Comparison of ENCODE assay signal across 18 cellular contexts in the genomic region with DNA sequence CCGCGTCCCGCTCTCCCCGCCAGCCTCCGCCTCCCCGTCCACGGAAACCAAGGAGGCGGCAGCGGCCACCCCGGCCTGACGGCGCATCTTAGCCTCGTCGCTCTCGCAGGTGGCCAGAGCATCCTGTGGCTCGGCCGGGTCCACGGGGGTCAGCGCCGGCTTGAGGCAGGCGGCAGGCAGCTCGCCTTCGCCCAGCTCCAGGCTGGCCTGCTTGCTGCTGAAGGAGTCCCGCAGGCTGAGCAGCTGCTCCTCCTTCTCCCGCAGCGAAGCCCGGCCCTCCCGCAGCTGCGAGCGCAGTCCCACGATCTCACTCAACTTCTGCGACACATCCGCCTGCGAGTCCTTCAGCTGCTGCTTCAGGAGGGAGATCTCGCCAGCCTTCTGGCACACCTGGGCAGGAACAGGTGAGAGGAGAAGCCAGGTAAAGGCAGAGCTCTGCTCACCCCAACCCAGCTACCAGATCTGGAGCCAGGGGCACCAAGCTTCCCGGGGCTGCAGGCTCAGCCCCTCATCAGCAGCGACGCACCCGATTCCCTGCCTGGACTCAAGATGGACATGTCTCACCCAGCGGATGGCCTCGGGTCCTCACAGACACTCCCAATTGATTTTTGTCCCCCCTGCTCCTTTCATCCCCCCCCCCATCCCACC. TPM values are rescaled to one million over a fixed set of nuclear protein-coding genes. Genes with fewer than 3 reads are reported as not detected.
DNase-seq lines count a peak whose midpoint lies in the region; ATAC-seq and TF ChIP-seq lines count a peak whose summit lies in the region.
"Had no signal": no experiment of that assay in that cellular context is flagged by ENCODE, and none has a peak within 500 bp of the region (broad histone marks: within the 10 kb centered on the region; RNA-seq: fewer than 3 reads in every experiment).

No MANE protein-coding gene starts in this region.

- H4K91ac ChIP-seq in IMR-90 (ENCODE audit: insufficient read depth, low read depth, low read length): no peak overlapping the region

- H2BK5ac ChIP-seq in IMR-90 (ENCODE audit: low read depth, low read length, poor library complexity, severe bottlenecking): no peak overlapping the region

- no peak for TF ChIP-seq RAD21 in IMR-90 (IDR thresholded peaks at IDR 0.05; ENCODE audit: low read length)

- no peak overlapping the region for H4K5ac ChIP-seq in IMR-90 (ENCODE audit: low read depth, low read length)

- H2BK20ac ChIP-seq in IMR-90 (ENCODE audit: low read depth, low read length): no peak overlapping the region

- H3K27ac ChIP-seq in IMR-90 (ENCODE audit: insufficient read depth, low read length) (no peak overlapping the region), temporal lobe (ENCODE audit: low read depth, low read length) (peak overlapping the region; percentile 61), endodermal cell (ENCODE audit: low read depth, low read length) (no peak overlapping the region)
- H3K27ac ChIP-seq: brain microvascular endothelial cell, PC-9 had no signal

- no peaks in the 10 kb centered on the region for H3K79me1 ChIP-seq in IMR-90 (ENCODE audit: low read depth in 1 of 2, low read length in 2 of 2)

- peaks cover 14% of the 10 kb centered on the region for H3K27me3 Mint-ChIP-seq in activated naive CD8-positive, alpha-beta T cell treated with anti-CD3 and anti-CD28 coated beads for 36 hours
- peaks cover 7% of the 10 kb centered on the region for H3K27me3 Mint-ChIP-seq in activated naive CD8-positive, alpha-beta T cell treated with anti-CD3 and anti-CD28 coated beads, Interleukin-2, amount 50 U/mL, for 24 hours
- peaks cover 2% of the 10 kb centered on the region for H3K27me3 Mint-ChIP-seq in endodermal cell (ENCODE audit: insufficient read depth)

- H2AFZ ChIP-seq in IMR-90 (replicated peaks; ENCODE audit: low read length, poor library complexity): peak overlapping the region; percentile 83
- H2AFZ ChIP-seq: PC-9 had no signal

- H3K4me2 ChIP-seq in IMR-90 (ENCODE audit: low read depth, low read length): no peak overlapping the region
- H3K4me2 ChIP-seq: PC-9 had no signal

- H3K23ac ChIP-seq in IMR-90 (ENCODE audit: low read depth, low read length): no peak overlapping the region

- no peak for DNase-seq in activated naive CD8-positive, alpha-beta T cell treated with anti-CD3 and anti-CD28 coated beads for 36 hours
- DNase-seq in activated naive CD8-positive, alpha-beta T cell treated with anti-CD3 and anti-CD28 coated beads, Interleukin-2, amount 50 U/mL, for 24 hours: no peak
- DNase-seq in IMR-90: no peak
- peak; percentile 56 for DNase-seq in cerebellar cortex (ENCODE audit: low spot score)
- no peak for DNase-seq in glomerular visceral epithelial cell (ENCODE audit: extremely low spot score)
- no peak for DNase-seq in endodermal cell
- DNase-seq in NCI-H2081 (lab: John Stamatoyannopoulos, UW): no peak
- DNase-seq: activated CD4-positive, alpha-beta T cell treated with anti-CD3 and anti-CD28 coated beads, Interleukin-2, amount 50 U/mL, for 1 hour; brain microvascular endothelial cell; GDM1; HFFc6; NCI-H1436 treated with DMSO at 0.1 percent for 48 hours; NCI-H526; PC-9; stimulated activated naive CD8-positive, alpha-beta T cell treated with anti-CD3 and anti-CD28 coated beads, Interleukin-15, Interleukin-2, amounts not matched to agents 100 U/mL and 50 U/mL, for 24 hours had no signal

- H3K27ac Mint-ChIP-seq in activated naive CD8-positive, alpha-beta T cell treated with anti-CD3 and anti-CD28 coated beads for 36 hours: no peak overlapping the region
- no peak overlapping the region for H3K27ac Mint-ChIP-seq in activated naive CD8-positive, alpha-beta T cell treated with anti-CD3 and anti-CD28 coated beads, Interleukin-2, amount 50 U/mL, for 24 hours
- no peak overlapping the region for H3K27ac Mint-ChIP-seq in endodermal cell
- H3K27ac Mint-ChIP-seq: activated naive CD4-positive, alpha-beta T cell treated with anti-CD3 and anti-CD28 coated beads, Interleukin-2, amount 50 U/mL, for 24 hours; HFFc6 had no signal

- H3K56ac ChIP-seq in IMR-90 (ENCODE audit: extremely low read depth, insufficient read depth, low read length): no peak overlapping the region

- H3K9ac ChIP-seq in IMR-90 (ENCODE audit: low read depth, low read length): no peak overlapping the region
- H3K9ac ChIP-seq in endodermal cell (ENCODE audit: extremely low read depth, low read length, poor library complexity, severe bottlenecking): no peak overlapping the region

- peaks cover 7% of the 10 kb centered on the region for H3K4me1 Mint-ChIP-seq in activated naive CD8-positive, alpha-beta T cell treated with anti-CD3 and anti-CD28 coated beads for 36 hours
- peaks cover 6% of the 10 kb centered on the region for H3K4me1 Mint-ChIP-seq in activated naive CD8-positive, alpha-beta T cell treated with anti-CD3 and anti-CD28 coated beads, Interleukin-2, amount 50 U/mL, for 24 hours
- peaks cover 22% of the 10 kb centered on the region for H3K4me1 Mint-ChIP-seq in endodermal cell

- TF ChIP-seq CTCF in IMR-90 (conservative IDR thresholded peaks at IDR 0.05; ENCODE audit: low read depth, low read length) (no peak), endodermal cell (conservative IDR thresholded peaks at IDR 0.05) (no peak)

- peak overlapping the region in 1 of 2 experiments; percentile 42; a peak in 1 of 4 replicates for H4K8ac ChIP-seq in IMR-90 (ENCODE audit: low read depth in 2 of 2, low read length in 2 of 2)

- no peak overlapping the region for H2AK5ac ChIP-seq in IMR-90 (ENCODE audit: low read depth, low read length)

- H3K36me3 Mint-ChIP-seq in activated naive CD8-positive, alpha-beta T cell treated with anti-CD3 and anti-CD28 coated beads for 36 hours: no peaks in the 10 kb centered on the region
- H3K36me3 Mint-ChIP-seq in activated naive CD8-positive, alpha-beta T cell treated with anti-CD3 and anti-CD28 coated beads, Interleukin-2, amount 50 U/mL, for 24 hours (ENCODE audit: low read depth): no peaks in the 10 kb centered on the region
- H3K36me3 Mint-ChIP-seq in endodermal cell (ENCODE audit: low read depth): peaks cover 12% of the 10 kb centered on the region

- peak overlapping the region; percentile 10 for H3K4me3 Mint-ChIP-seq in activated naive CD8-positive, alpha-beta T cell treated with anti-CD3 and anti-CD28 coated beads for 36 hours
- no peak overlapping the region for H3K4me3 Mint-ChIP-seq in activated naive CD8-positive, alpha-beta T cell treated with anti-CD3 and anti-CD28 coated beads, Interleukin-2, amount 50 U/mL, for 24 hours
- H3K4me3 Mint-ChIP-seq in endodermal cell: no peak overlapping the region
- H3K4me3 Mint-ChIP-seq: HFFc6 had no signal

- no peaks in the 10 kb centered on the region for H3K9me3 Mint-ChIP-seq in activated naive CD8-positive, alpha-beta T cell treated with anti-CD3 and anti-CD28 coated beads for 36 hours
- no peaks in the 10 kb centered on the region for H3K9me3 Mint-ChIP-seq in activated naive CD8-positive, alpha-beta T cell treated with anti-CD3 and anti-CD28 coated beads, Interleukin-2, amount 50 U/mL, for 24 hours
- peaks cover 2% of the 10 kb centered on the region for H3K9me3 Mint-ChIP-seq in endodermal cell
- H3K9me3 Mint-ChIP-seq: activated naive CD4-positive, alpha-beta T cell treated with anti-CD3 and anti-CD28 coated beads, Interleukin-2, amount 50 U/mL, for 24 hours; HFFc6 had no signal

- peak overlapping the region; percentile 15 for H2AK9ac ChIP-seq in IMR-90 (replicated peaks; ENCODE audit: low read depth, low read length, poor library complexity)

- H3K36me3 ChIP-seq in IMR-90 (ENCODE audit: control insufficient read depth, insufficient read depth, low read length) (no peaks in the 10 kb centered on the region), endodermal cell (ENCODE audit: control insufficient read depth, insufficient read depth, low read length) (no peaks in the 10 kb centered on the region)
- H3K36me3 ChIP-seq: brain microvascular endothelial cell had no signal

- ATAC-seq in activated naive CD8-positive, alpha-beta T cell treated with anti-CD3 and anti-CD28 coated beads, Interleukin-2, amount 50 U/mL, for 24 hours: no peak
- no peak for ATAC-seq in IMR-90 (ENCODE audit: low read depth)
- ATAC-seq: SK-N-SH treated with all-trans-retinoic acid at 6 μM for 48 hours; stimulated activated naive CD8-positive, alpha-beta T cell treated with anti-CD3 and anti-CD28 coated beads, Interleukin-15, Interleukin-2, amounts not matched to agents 100 U/mL and 50 U/mL, for 24 hours had no signal

- no peak overlapping the region for H3K14ac ChIP-seq in IMR-90 (replicated peaks; ENCODE audit: low read depth, low read length)

- H3K9me1 ChIP-seq in IMR-90 (ENCODE audit: insufficient read depth, low read length): no peaks in the 10 kb centered on the region

- CTCF ChIA-PET in IMR-90 (lab: Yijun Ruan, JAX): no interaction called here

- no peak overlapping the region for H2BK15ac ChIP-seq in IMR-90 (ENCODE audit: low read depth, low read length)

- 77% methylated on average over 30 of the region's 41 CpGs; no CpG with 5 or more reads in 1 of the 2 experiments for WGBS in IMR-90 (ENCODE audit: extremely low coverage in 2 of 2, insufficient read length in 1 of 2), 2 experiments
- WGBS in endodermal cell (ENCODE audit: insufficient coverage in 1 of 2, insufficient read length in 1 of 2), 2 experiments: 90 to 95% methylated on average over 22 to 40 of the region's 41 CpGs

- no peak for TF ChIP-seq POLR2A in IMR-90 (IDR thresholded peaks at IDR 0.05; ENCODE audit: low read depth, low read length)

- POLR2A ChIA-PET in IMR-90 (lab: Charles Lee; ENCODE audit: unreplicated experiment): no interaction called here

- H3K4ac ChIP-seq in IMR-90 (ENCODE audit: low read depth, low read length): no peak overlapping the region

- H3K27me3 ChIP-seq in IMR-90 (ENCODE audit: control insufficient read depth, insufficient read depth, low read length) (peaks cover 15% of the 10 kb centered on the region), endodermal cell (ENCODE audit: control insufficient read depth, insufficient read depth, low read length, poor library complexity, severe bottlenecking) (no peaks in the 10 kb centered on the region)
- H3K27me3 ChIP-seq: brain microvascular endothelial cell had no signal

- dilution Hi-C loops in IMR-90 (cut with HindIII; ENCODE audit: low sequenced_read_pairs, unreplicated experiment): no loop called here

- H4K20me1 ChIP-seq in IMR-90 (ENCODE audit: insufficient read depth, low read length): no peaks in the 10 kb centered on the region

- H3K4me3 ChIP-seq in IMR-90 (ENCODE audit: insufficient read depth, low read depth, low read length): no peak overlapping the region
- no peak overlapping the region for H3K4me3 ChIP-seq in endodermal cell (ENCODE audit: low read length)
- H3K4me3 ChIP-seq: PC-9 had no signal

- intact Hi-C loops in IMR-90 (cut with micrococcal nuclease): no loop called here

- no peak overlapping the region for H2BK120ac ChIP-seq in IMR-90 (ENCODE audit: low read depth, low read length)

- H3K9me3 ChIP-seq in IMR-90 (ENCODE audit: control insufficient read depth, insufficient read depth, low read length): no peaks in the 10 kb centered on the region
- no peaks in the 10 kb centered on the region for H3K9me3 ChIP-seq in endodermal cell (ENCODE audit: control insufficient read depth, low read length)

- BruUV-seq in IMR-90 (replicated peaks; lab: Mats Ljungman, UMichigan): no TSS peak

- in situ Hi-C loops in IMR-90 (cut with MboI; ENCODE audit: low sequenced_read_pairs): no loop called here

- no peak overlapping the region for H3K18ac ChIP-seq in IMR-90 (ENCODE audit: low read depth, low read length)

- peaks cover 5% of the 10 kb centered on the region; the same call in 1 of the 2 replicates for H3K4me1 ChIP-seq in IMR-90 (ENCODE audit: control insufficient read depth, insufficient read depth, low read length)
- no peaks in the 10 kb centered on the region for H3K4me1 ChIP-seq in endodermal cell (ENCODE audit: control insufficient read depth, insufficient read depth, low read length)

RNA-seq across cellular contexts. Expression of gene FASTKD5, which starts 5.2 kb away (rescaled TPM):
- total RNA-seq in activated naive CD8-positive, alpha-beta T cell treated with anti-CD3 and anti-CD28 coated beads for 36 hours: 10 to 100 TPM; 27.2 to 28.3 TPM
- total RNA-seq in IMR-90 (2012; rRNA removed): 18.6 and 22.8 TPM in 2 replicates
- 10.1 and 11.0 TPM in 2 replicates for polyA plus RNA-seq in IMR-90 (2012; rRNA removed)
- polyA plus RNA-seq in IMR-90 (2012; cell fraction: cytosol; rRNA removed): 3.7 and 4.8 TPM in 2 replicates
- polyA plus RNA-seq in IMR-90 (2012; cell fraction: nucleus; rRNA removed; ENCODE audit: low replicate concordance): 2.7 and 11.3 TPM in 2 replicates
- total RNA-seq in temporal lobe: 17.0 TPM
- 10 to 100 TPM; 13.9 to 20.0 TPM for total RNA-seq in endodermal cell
- 11.9 TPM for polyA plus RNA-seq in endodermal cell (2013, experiment 1 of 2)
- 10.1 TPM for polyA plus RNA-seq in endodermal cell (2013, experiment 2 of 2)

RNA-seq across cellular contexts. Expression of gene UBOX5, which starts 5.2 kb away (rescaled TPM):
- 1 to 10 TPM; 4.5 to 4.9 TPM for total RNA-seq in activated naive CD8-positive, alpha-beta T cell treated with anti-CD3 and anti-CD28 coated beads for 36 hours
- 3.6 and 3.8 TPM in 2 replicates for total RNA-seq in IMR-90 (2012; rRNA removed)
- polyA plus RNA-seq in IMR-90 (2012; rRNA removed): 4.8 and 4.9 TPM in 2 replicates
- 2.7 and 3.9 TPM in 2 replicates for polyA plus RNA-seq in IMR-90 (2012; cell fraction: cytosol; rRNA removed)
- polyA plus RNA-seq in IMR-90 (2012; cell fraction: nucleus; rRNA removed; ENCODE audit: low replicate concordance): 3.6 and 6.0 TPM in 2 replicates
- total RNA-seq in temporal lobe: 2.7 TPM
- total RNA-seq in endodermal cell: 10 to 100 TPM in 1 of 2 donors, 1 to 10 TPM in 1; 5.3 to 10.8 TPM
- polyA plus RNA-seq in endodermal cell (2013, experiment 1 of 2): 6.6 TPM
- 6.8 TPM for polyA plus RNA-seq in endodermal cell (2013, experiment 2 of 2)

RNA-seq across cellular contexts. Expression of gene LZTS3, which starts 8.5 kb away (rescaled TPM):
- total RNA-seq in activated naive CD8-positive, alpha-beta T cell treated with anti-CD3 and anti-CD28 coated beads for 36 hours: 1 to 10 TPM; 1.6 TPM
- total RNA-seq in IMR-90 (2012; rRNA removed): 1.4 TPM in 2 replicates
- 3.2 and 3.7 TPM in 2 replicates for polyA plus RNA-seq in IMR-90 (2012; rRNA removed)
- 3.2 and 5.4 TPM in 2 replicates for polyA plus RNA-seq in IMR-90 (2012; cell fraction: cytosol; rRNA removed)
- polyA plus RNA-seq in IMR-90 (2012; cell fraction: nucleus; rRNA removed; ENCODE audit: low replicate concordance): 5.6 and 11.2 TPM in 2 replicates
- 15.0 TPM for total RNA-seq in temporal lobe
- 10 to 100 TPM; 26.8 to 27.7 TPM for total RNA-seq in endodermal cell
- polyA plus RNA-seq in endodermal cell (2013, experiment 1 of 2): 8.8 TPM
- 7.5 TPM for polyA plus RNA-seq in endodermal cell (2013, experiment 2 of 2)

RNA-seq across cellular contexts. Expression of gene DDRGK1, which starts 39.6 kb away (rescaled TPM):
- 10 to 100 TPM; 58.8 to 62.0 TPM for total RNA-seq in activated naive CD8-positive, alpha-beta T cell treated with anti-CD3 and anti-CD28 coated beads for 36 hours
- total RNA-seq in IMR-90 (2012; rRNA removed) (12.2 and 20.6 TPM in 2 replicates), temporal lobe (19.4 TPM), endodermal cell (10 to 100 TPM; 55.0 to 59.3 TPM)
- polyA plus RNA-seq in IMR-90 (2012; rRNA removed): 29.6 and 33.1 TPM in 2 replicates
- 31.0 and 41.4 TPM in 2 replicates for polyA plus RNA-seq in IMR-90 (2012; cell fraction: cytosol; rRNA removed)
- 27.9 and 35.2 TPM in 2 replicates for polyA plus RNA-seq in IMR-90 (2012; cell fraction: nucleus; rRNA removed; ENCODE audit: low replicate concordance)
- 45.8 TPM for polyA plus RNA-seq in endodermal cell (2013, experiment 1 of 2)
- 38.0 TPM for polyA plus RNA-seq in endodermal cell (2013, experiment 2 of 2)

RNA-seq across cellular contexts. Expression of gene ITPA, which starts 44.4 kb away (rescaled TPM):
- 10 to 100 TPM; 70.7 to 74.0 TPM for total RNA-seq in activated naive CD8-positive, alpha-beta T cell treated with anti-CD3 and anti-CD28 coated beads for 36 hours
- 28.6 and 32.4 TPM in 2 replicates for total RNA-seq in IMR-90 (2012; rRNA removed)
- polyA plus RNA-seq in IMR-90 (2012; rRNA removed): 49.0 and 52.6 TPM in 2 replicates
- 54.1 and 68.7 TPM in 2 replicates for polyA plus RNA-seq in IMR-90 (2012; cell fraction: cytosol; rRNA removed)
- 51.4 and 69.9 TPM in 2 replicates for polyA plus RNA-seq in IMR-90 (2012; cell fraction: nucleus; rRNA removed; ENCODE audit: low replicate concordance)
- total RNA-seq in temporal lobe: 28.0 TPM
- total RNA-seq in endodermal cell: 10 to 100 TPM; 50.8 to 53.6 TPM
- 47.9 TPM for polyA plus RNA-seq in endodermal cell (2013, experiment 1 of 2)
- polyA plus RNA-seq in endodermal cell (2013, experiment 2 of 2): 37.1 TPM
